1 cellular context compared by ENCODE assay signal in the genomic region with DNA sequence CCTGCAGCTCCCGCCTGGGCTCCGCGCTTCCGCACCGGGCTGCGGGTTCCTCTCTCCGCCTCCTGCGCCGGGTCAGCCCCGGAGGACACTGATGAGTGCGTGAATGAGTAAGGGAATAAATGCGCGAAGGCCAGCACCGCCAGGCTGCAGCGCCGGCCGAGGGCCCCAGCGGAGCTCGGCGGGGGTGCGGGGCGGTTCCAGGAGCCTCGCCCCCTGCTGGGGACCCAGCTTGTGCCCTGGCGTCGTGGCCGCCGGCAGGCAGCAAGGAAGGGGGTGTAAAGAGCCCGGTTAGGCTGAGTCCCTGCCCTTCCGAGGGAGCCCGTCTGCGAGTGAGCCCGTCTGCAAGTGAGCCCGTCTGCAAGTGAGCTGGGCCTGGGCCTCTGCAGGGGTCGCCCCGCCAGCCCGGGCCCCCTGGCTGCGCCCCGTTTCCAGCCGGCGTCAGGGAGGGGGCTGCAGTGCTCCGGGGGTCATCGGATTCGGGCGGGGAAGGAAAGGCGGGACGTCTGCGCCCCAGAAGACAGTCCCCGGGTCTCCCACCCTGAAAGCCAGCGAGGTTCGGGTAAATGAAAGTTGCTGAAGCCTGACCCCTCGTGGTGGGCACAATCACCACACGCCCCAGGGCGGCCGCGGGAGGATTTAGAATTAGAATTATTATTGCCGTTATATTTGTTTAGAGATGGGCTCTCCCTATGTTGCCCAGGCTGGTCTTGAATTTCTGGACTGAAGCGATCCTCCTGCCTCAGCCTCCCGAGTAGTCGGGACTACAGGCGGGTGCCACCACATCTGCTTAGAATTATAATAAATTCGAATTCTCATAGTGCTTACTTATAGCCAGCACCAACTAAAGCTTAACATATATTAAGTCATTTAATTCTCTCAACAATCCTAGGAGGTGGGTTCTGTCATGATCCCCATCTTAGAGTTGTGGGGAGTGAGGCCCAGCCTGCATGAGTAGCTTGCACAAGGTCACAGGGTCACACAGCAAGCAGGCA.
TF ChIP-seq lines count a peak whose summit lies in the region.

No MANE protein-coding gene starts in this region.

TF ChIP-seq in HCT116, 20 proteins besides CTCF, POLR2A, EP300 and RAD21:
- TF ChIP-seq ELF1 (IDR thresholded peaks at IDR 0.05; ENCODE audit: borderline replicate concordance, low read depth) (no peak), YY1 (IDR thresholded peaks at IDR 0.05; ENCODE audit: extremely low read depth, insufficient replicate concordance, low read depth, low read length) (no peak), ZNF274 (IDR thresholded peaks at IDR 0.05; ENCODE audit: low read depth, low read length) (no peak), EZH2 (IDR thresholded peaks at IDR 0.05) (no peak), ZFX (IDR thresholded peaks at IDR 0.05) (peak; percentile 61; the same call in 1 of the 2 replicates), SP1 (IDR thresholded peaks at IDR 0.05; ENCODE audit: low read depth) (no peak)
